In genomic region chr9:85925493-85925892, GRCh38 we compare ENCODE assay signal across 26 cellular contexts.
"Had no signal": no experiment of that assay in that cellular context is flagged by ENCODE, and none has a peak within 500 bp of the region (broad histone marks: within the 10 kb centered on the region; RNA-seq: fewer than 3 reads in every experiment).

No MANE protein-coding gene starts in this region.

- H3K27ac ChIP-seq: stomach, suprapubic skin, testis, thoracic aorta, thyroid gland, tibial artery, tibial nerve, transverse colon, upper lobe of left lung, upper lobe of right lung, uterus, vagina had no signal

- H3K4me3 ChIP-seq: stomach, suprapubic skin, testis, thoracic aorta, thyroid gland, tibial artery, tibial nerve, transverse colon, upper lobe of left lung, upper lobe of right lung, uterus, vagina had no signal

- ATAC-seq: stimulated activated effector memory CD8-positive, alpha-beta T cell treated with anti-CD3 and anti-CD28 coated beads, Interleukin-12 subunit alpha, Interleukin-12 subunit beta, amount 100 ng/mL, for 72 hours; stimulated activated memory B cell treated with anti-CD40 and anti-IgM and Interleukin-4, amounts not matched to agents 10 μg/mL and 1 μg/mL and 100 μg/mL, for 72 hours; stimulated activated naive B cell treated with anti-CD40 and anti-IgM and Interleukin-4, amounts not matched to agents 10 μg/mL and 1 μg/mL and 100 μg/mL, for 72 hours; stimulated activated naive CD8-positive, alpha-beta T cell treated with anti-CD3 and anti-CD28 coated beads, Interleukin-15, amount 100 ng/mL, for 72 hours; stimulated activated naive CD8-positive, alpha-beta T cell treated with anti-CD3 and anti-CD28 coated beads, Interleukin-15, Interleukin-2, amounts not matched to agents 100 U/mL and 50 U/mL, for 24 hours; upper lobe of right lung had no signal

- H3K4me1 ChIP-seq: stomach, testis, thyroid gland, transverse colon, upper lobe of left lung, upper lobe of right lung, uterus, vagina had no signal

- H3K36me3 ChIP-seq: stomach, suprapubic skin, thoracic aorta, thyroid gland, tibial artery, tibial nerve, transverse colon, upper lobe of left lung, upper lobe of right lung, uterus, vagina had no signal

- H3K9me3 ChIP-seq: stomach, suprapubic skin, testis, thoracic aorta, thyroid gland, tibial artery, tibial nerve, transverse colon, upper lobe of left lung, upper lobe of right lung, uterus, vagina had no signal

- H3K27me3 ChIP-seq: stomach, suprapubic skin, testis, thyroid gland, tibial artery, tibial nerve, transverse colon, upper lobe of left lung, upper lobe of right lung, uterus, vagina had no signal

- DNase-seq: stimulated activated CD4-positive, alpha-beta T cell treated with anti-CD3 and anti-CD28 coated beads, Interleukin-2, amount 100 ng/mL, for 48 hours; stimulated activated CD4-positive, alpha-beta T cell treated with anti-CD3 and anti-CD28 coated beads, Interleukin-4, amount 100 ng/mL, for 1 hour; stimulated activated CD4-positive, alpha-beta T cell treated with anti-CD3 and anti-CD28 coated beads, Interleukin-4, amount 100 ng/mL, for 24 hours; stimulated activated CD4-positive, alpha-beta T cell treated with anti-CD3 and anti-CD28 coated beads, Interleukin-4, amount 100 ng/mL, for 4 hours; stimulated activated CD8-positive, alpha-beta memory T cell treated with anti-CD3 and anti-CD28 coated beads, Interleukin-4, amount 100 ng/mL, for 48 hours; stimulated activated naive B cell treated with anti-CD40 and anti-IgM and Interleukin-4, amounts not matched to agents 10 μg/mL and 1 μg/mL and 100 μg/mL, for 72 hours; stimulated activated naive CD4-positive, alpha-beta T cell; stimulated activated naive CD4-positive, alpha-beta T cell treated with Interleukin-2 at 50 U/mL for 16 hours; stimulated activated naive CD8-positive, alpha-beta T cell treated with anti-CD3 and anti-CD28 coated beads, Interleukin-15, amount 100 ng/mL, for 72 hours; stimulated activated naive CD8-positive, alpha-beta T cell treated with anti-CD3 and anti-CD28 coated beads, Interleukin-15, Interleukin-2, amounts not matched to agents 100 U/mL and 50 U/mL, for 24 hours; stomach; substantia nigra; testis; thyroid gland; tibial artery; transverse colon; trophoblast cell; upper lobe of left lung; upper lobe of right lung; uterus had no signal
